2 cellular contexts compared by ENCODE assay signal in genomic region chr1:91024501-91025119, GRCh38.
TF ChIP-seq lines count a peak whose summit lies in the region.

No MANE protein-coding gene starts in this region.

TF ChIP-seq in H1, 55 proteins besides CTCF, POLR2A, EP300 and RAD21 (continued from another document):
- TF ChIP-seq BRCA1 (IDR thresholded peaks at IDR 0.05; ENCODE audit: low read depth, low read length) (no peak), POLR2AphosphoS5 (IDR thresholded peaks at IDR 0.05; ENCODE audit: low read depth, low read length) (no peak), SP4 (IDR thresholded peaks at IDR 0.05; ENCODE audit: low read length) (no peak), ASH2L (IDR thresholded peaks at IDR 0.05; ENCODE audit: low read length) (no peak), KDM4A (IDR thresholded peaks at IDR 0.05; ENCODE audit: low read depth, low read length, severe bottlenecking) (no peak), SIX5 (IDR thresholded peaks at IDR 0.05; ENCODE audit: low read depth, low read length) (no peak), CEBPB (IDR thresholded peaks at IDR 0.05; ENCODE audit: low read depth, low read length) (no peak), ZNF274 (IDR thresholded peaks at IDR 0.05; ENCODE audit: borderline replicate concordance, extremely low read depth, low read length) (no peak)

TF ChIP-seq in WTC11, 78 proteins besides CTCF, POLR2A, EP300 and RAD21 (continued from another document):
- TF ChIP-seq ERG (CRISPR knock-in tag; IDR thresholded peaks at IDR 0.05) (no peak), RELA (CRISPR knock-in tag; IDR thresholded peaks at IDR 0.05; ENCODE audit: borderline replicate concordance) (no peak)
